13 cellular contexts compared by ENCODE assay signal in genomic region chr11:114102993-114103896, GRCh38. TPM values are rescaled to one million over a fixed set of nuclear protein-coding genes. Genes with fewer than 3 reads are reported as not detected.
A peak's percentile ranks its signal among the peaks of the same experiment; 100 is the strongest.
DNase-seq lines count a peak whose midpoint lies in the region; ATAC-seq and TF ChIP-seq lines count a peak whose summit lies in the region.
"Had no signal": no experiment of that assay in that cellular context is flagged by ENCODE, and none has a peak within 500 bp of the region (broad histone marks: within the 10 kb centered on the region; RNA-seq: fewer than 3 reads in every experiment).

No MANE protein-coding gene starts in this region.

- H3K9me3 Mint-ChIP-seq in activated naive CD4-positive, alpha-beta T cell treated with anti-CD3 and anti-CD28 coated beads, Interleukin-2, amount 10 ng/mL, durations not matched to agents 7 days and 5 days: no peaks in the 10 kb centered on the region
- no peaks in the 10 kb centered on the region for H3K9me3 Mint-ChIP-seq in activated T-cell treated with anti-CD3 and anti-CD28 coated beads, Interleukin-2, amount 50 U/mL, for 72 hours
- no peaks in the 10 kb centered on the region for H3K9me3 Mint-ChIP-seq in immature natural killer cell
- H3K9me3 Mint-ChIP-seq: type B pancreatic cell had no signal

- ATAC-seq in activated T-cell treated with anti-CD3 and anti-CD28 coated beads, Interleukin-2, amount 50 U/mL, for 72 hours (replicated peaks in 1 of 2): peak; percentile 43 to 50

- H3K4me3 Mint-ChIP-seq in activated naive CD4-positive, alpha-beta T cell treated with anti-CD3 and anti-CD28 coated beads, Interleukin-2, amount 10 ng/mL, durations not matched to agents 7 days and 5 days: peak overlapping the region; percentile 8
- H3K4me3 Mint-ChIP-seq in activated T-cell treated with anti-CD3 and anti-CD28 coated beads, Interleukin-2, amount 50 U/mL, for 72 hours: peak overlapping the region; percentile 42 to 45
- H3K4me3 Mint-ChIP-seq in immature natural killer cell: peak overlapping the region; percentile 66 to 84 (median 75)
- H3K4me3 Mint-ChIP-seq: type B pancreatic cell had no signal

- TF ChIP-seq POLR2A in thyroid gland (IDR thresholded peaks at IDR 0.05): no peak
- TF ChIP-seq POLR2A in esophagus squamous epithelium (IDR thresholded peaks at IDR 0.05): no peak

- H3K9me3 ChIP-seq in thyroid gland (no peaks in the 10 kb centered on the region), esophagus squamous epithelium (no peaks in the 10 kb centered on the region)
- H3K9me3 ChIP-seq: left ventricle myocardium inferior had no signal

- TF ChIP-seq CTCF in thyroid gland (IDR thresholded peaks at IDR 0.05): no peak
- no peak for TF ChIP-seq CTCF in esophagus squamous epithelium (IDR thresholded peaks at IDR 0.05)

- H3K27ac Mint-ChIP-seq in activated naive CD4-positive, alpha-beta T cell treated with anti-CD3 and anti-CD28 coated beads, Interleukin-2, amount 10 ng/mL, durations not matched to agents 7 days and 5 days: peak overlapping the region; percentile 84
- peak overlapping the region; percentile 31 for H3K27ac Mint-ChIP-seq in activated T-cell treated with anti-CD3 and anti-CD28 coated beads, Interleukin-2, amount 50 U/mL, for 72 hours
- H3K27ac Mint-ChIP-seq in immature natural killer cell: peak overlapping the region; percentile 77 to 91 (median 84)
- H3K27ac Mint-ChIP-seq: type B pancreatic cell had no signal

- H3K36me3 Mint-ChIP-seq in activated naive CD4-positive, alpha-beta T cell treated with anti-CD3 and anti-CD28 coated beads, Interleukin-2, amount 10 ng/mL, durations not matched to agents 7 days and 5 days: peaks cover 1% of the 10 kb centered on the region
- no peaks in the 10 kb centered on the region for H3K36me3 Mint-ChIP-seq in activated T-cell treated with anti-CD3 and anti-CD28 coated beads, Interleukin-2, amount 50 U/mL, for 72 hours (ENCODE audit: insufficient read depth in 2 of 2)
- H3K36me3 Mint-ChIP-seq in immature natural killer cell: no peaks in the 10 kb centered on the region
- H3K36me3 Mint-ChIP-seq: type B pancreatic cell had no signal

- H3K27me3 ChIP-seq in thyroid gland (no peaks in the 10 kb centered on the region), esophagus squamous epithelium (no peaks in the 10 kb centered on the region)

- no peaks in the 10 kb centered on the region for H3K36me3 ChIP-seq in thyroid gland
- H3K36me3 ChIP-seq in esophagus squamous epithelium: peaks cover 0 to 60% (median 0%) of the 10 kb centered on the region in 3 donors
- H3K36me3 ChIP-seq: WERI-Rb-1 had no signal

- H3K4me3 ChIP-seq in thyroid gland (replicated peaks in 1 of 3) (no peak overlapping the region), esophagus squamous epithelium (no peak overlapping the region)
- H3K4me3 ChIP-seq: left ventricle myocardium inferior had no signal

- H3K27ac ChIP-seq in thyroid gland (peak overlapping the region; percentile 6 to 90 (median 82)), esophagus squamous epithelium (no peak overlapping the region)
- H3K27ac ChIP-seq: WERI-Rb-1 had no signal

- CTCF ChIA-PET in activated naive CD4-positive, alpha-beta T cell treated with anti-CD3 and anti-CD28 coated beads, Interleukin-2, amount 10 ng/mL, durations not matched to agents 7 days and 5 days (lab: Charles Lee): no interaction called here

- peaks cover 39% of the 10 kb centered on the region for H3K4me1 Mint-ChIP-seq in activated naive CD4-positive, alpha-beta T cell treated with anti-CD3 and anti-CD28 coated beads, Interleukin-2, amount 10 ng/mL, durations not matched to agents 7 days and 5 days
- peaks cover 42% of the 10 kb centered on the region for H3K4me1 Mint-ChIP-seq in activated T-cell treated with anti-CD3 and anti-CD28 coated beads, Interleukin-2, amount 50 U/mL, for 72 hours (ENCODE audit: low read depth)
- peaks cover 95 to 100% of the 10 kb centered on the region in 2 donors for H3K4me1 Mint-ChIP-seq in immature natural killer cell

- 77 to 79% methylated on average over 13 of the region's 13 CpGs for WGBS in thyroid gland, 2 donors
- 78 to 81% methylated on average over 11 to 13 of the region's 13 CpGs for WGBS in esophagus squamous epithelium, 2 donors

- H3K4me1 ChIP-seq in thyroid gland: peaks cover 89 to 98% of the 10 kb centered on the region in 2 donors
- H3K4me1 ChIP-seq in esophagus squamous epithelium: peaks cover 0 to 90% (median 11%) of the 10 kb centered on the region in 3 donors

- DNase-seq in activated naive CD4-positive, alpha-beta T cell treated with anti-CD3 and anti-CD28 coated beads, Interleukin-2, amount 10 ng/mL, durations not matched to agents 7 days and 5 days: peak; percentile 50
- no peak for DNase-seq in activated naive CD4-positive, alpha-beta T cell treated with Interleukin-2 at 50 U/mL for 16 hours
- peak; percentile 3 to 14 for DNase-seq in activated T-cell treated with anti-CD3 and anti-CD28 coated beads, Interleukin-2, amount 50 U/mL, for 72 hours
- DNase-seq in immature natural killer cell (peak in 1 of 3 donors; percentile 30), thyroid gland (no peak), mucosa of gallbladder (ENCODE audit: low spot score) (no peak), NCI-H1092 treated with DMSO at 0.1 percent for 48 hours (lab: John Stamatoyannopoulos, UW) (no peak), esophagus squamous epithelium (lab: John Stamatoyannopoulos, UW) (no peak)
- DNase-seq: Karpas-422, left ventricle myocardium inferior, WERI-Rb-1 had no signal

- intact Hi-C loops in thyroid gland (cut with DNase I): no loop called here
- intact Hi-C loops in esophagus squamous epithelium (cut with DNase I): no loop called here

- H3K27me3 Mint-ChIP-seq in activated naive CD4-positive, alpha-beta T cell treated with anti-CD3 and anti-CD28 coated beads, Interleukin-2, amount 10 ng/mL, durations not matched to agents 7 days and 5 days: peaks cover 40% of the 10 kb centered on the region
- no peaks in the 10 kb centered on the region for H3K27me3 Mint-ChIP-seq in activated T-cell treated with anti-CD3 and anti-CD28 coated beads, Interleukin-2, amount 50 U/mL, for 72 hours (ENCODE audit: low read depth)
- peaks cover 0 to 12% (median 0%) of the 10 kb centered on the region in 3 donors for H3K27me3 Mint-ChIP-seq in immature natural killer cell (ENCODE audit: low read depth in 3 of 3)

RNA-seq across cellular contexts. Expression of gene ZBTB16, which starts 43.7 kb away (rescaled TPM):
- 1 to 10 TPM; 3.3 to 4.0 TPM for total RNA-seq in activated T-cell treated with anti-CD3 and anti-CD28 coated beads, Interleukin-2, amount 50 U/mL, for 72 hours
- 100 to 1,000 TPM in 1 of 3 donors, 10 to 100 TPM in 2; 90.4 to 197 (median 92.5) TPM for polyA plus RNA-seq in immature natural killer cell
- total RNA-seq in thyroid gland (100 to 1,000 TPM; 157 to 385 (median 177) TPM), mucosa of gallbladder (85.4 TPM), esophagus squamous epithelium (100 to 1,000 TPM in 1 of 4 donors, 10 to 100 TPM in 3; 10.4 to 137 (median 18.8) TPM)
- total RNA-seq: NCI-H460 had no signal

Comparison
In these comparisons a context has a peak if more than half of its experiments do, and no peak if none do; other contexts are left out.
1. DNase-seq: peak in activated naive CD4-positive, alpha-beta T cell treated with anti-CD3 and anti-CD28 coated beads, Interleukin-2, amount 10 ng/mL, durations not matched to agents 7 days and 5 days (single experiment) and activated T-cell treated with anti-CD3 and anti-CD28 coated beads, Interleukin-2, amount 50 U/mL, for 72 hours (2 of 2); none in activated naive CD4-positive, alpha-beta T cell treated with Interleukin-2 at 50 U/mL for 16 hours (single experiment), thyroid gland (0 of 2), mucosa of gallbladder (single experiment), NCI-H1092 treated with DMSO at 0.1 percent for 48 hours (single experiment) and esophagus squamous epithelium (single experiment).
2. H3K27ac Mint-ChIP-seq: peak in every context shown above with its lines; median percentile 84 in immature natural killer cell; 84 in activated naive CD4-positive, alpha-beta T cell treated with anti-CD3 and anti-CD28 coated beads, Interleukin-2, amount 10 ng/mL, durations not matched to agents 7 days and 5 days; 31 in activated T-cell treated with anti-CD3 and anti-CD28 coated beads, Interleukin-2, amount 50 U/mL, for 72 hours.
3. H3K4me3 Mint-ChIP-seq: peak in every context shown above with its lines; median percentile 75 in immature natural killer cell; 44 in activated T-cell treated with anti-CD3 and anti-CD28 coated beads, Interleukin-2, amount 50 U/mL, for 72 hours; 8 in activated naive CD4-positive, alpha-beta T cell treated with anti-CD3 and anti-CD28 coated beads, Interleukin-2, amount 10 ng/mL, durations not matched to agents 7 days and 5 days.
4. H3K27ac ChIP-seq: peak in thyroid gland (3 of 3); none in esophagus squamous epithelium (0 of 4).